In the genomic region with DNA sequence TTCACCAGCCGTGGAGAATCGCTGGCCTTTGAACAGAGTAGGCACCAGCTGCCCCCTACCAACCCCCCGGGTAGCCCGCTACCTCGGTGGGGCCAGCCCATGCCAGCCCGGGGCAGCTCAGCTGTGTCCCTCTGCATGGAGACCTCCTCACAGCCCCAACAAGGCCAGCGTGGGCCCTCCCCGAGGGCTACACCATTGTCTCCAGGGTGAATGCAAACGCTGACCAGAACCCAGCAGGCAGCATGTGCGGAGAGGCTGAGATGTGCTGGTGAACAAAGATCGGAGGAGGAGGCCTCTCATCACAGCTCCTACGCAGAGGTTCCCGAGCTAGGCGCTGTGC, we compare ENCODE assay signal across 15 cellular contexts. TPM values are rescaled to one million over a fixed set of nuclear protein-coding genes. Genes with fewer than 3 reads are reported as not detected.
DNase-seq lines count a peak whose midpoint lies in the region; ATAC-seq and TF ChIP-seq lines count a peak whose summit lies in the region.
"Had no signal": no experiment of that assay in that cellular context is flagged by ENCODE, and none has a peak within 500 bp of the region (broad histone marks: within the 10 kb centered on the region; RNA-seq: fewer than 3 reads in every experiment).

No MANE protein-coding gene starts in this region.

- POLR2A ChIA-PET in WTC11 (lab: Charles Lee), result interaction anchor here (0.6 kb wide), 1 partner anchor 37 kb away, joined by 4 read pairs; no protein-coding TSS in a partner anchor

- H3K27me3 ChIP-seq in iPS-18a (ENCODE audit: control insufficient read depth, insufficient read depth, low read length), result peaks cover 55% of the 10 kb centered on the region
- peaks cover 40% of the 10 kb centered on the region for H3K27me3 ChIP-seq in skeletal muscle satellite cell (ENCODE audit: control insufficient read depth, insufficient read depth, low read length)
- peaks cover 0 to 50% (median 25%) of the 10 kb centered on the region in 7 donors for H3K27me3 ChIP-seq in heart right ventricle

- H3K9me3 ChIP-seq in ES-I3 (ENCODE audit: control insufficient read depth, insufficient read depth, low read length) (no peaks in the 10 kb centered on the region), iPS-18a (ENCODE audit: control insufficient read depth, low read depth, low read length) (no peaks in the 10 kb centered on the region), skeletal muscle satellite cell (replicated peaks; ENCODE audit: low read length) (no peaks in the 10 kb centered on the region), heart right ventricle (no peaks in the 10 kb centered on the region)

- H3K4me1 Mint-ChIP-seq in WTC11, result peaks cover 44% of the 10 kb centered on the region

- DNase-seq in WTC11 (ENCODE audit: low spot score) (no peak), RPMI8226 (no peak), posterior cingulate gyrus (no peak), heart right ventricle (no peak), DMS114 treated with DMSO at 0.1 percent for 48 hours (lab: John Stamatoyannopoulos, UW; ENCODE audit: unreplicated experiment) (no peak)
- DNase-seq: AML-193; CD4-positive, alpha-beta memory T cell; KBM-7; NCI-H1048; NCI-H2107; NCI-H345; NK-92 treated with Interleukin-12 subunit alpha and Interleukin-12 subunit beta, amount 100 ng/mL, for 24 hours had no signal

- H3K27ac Mint-ChIP-seq in WTC11, result no peak overlapping the region
- H3K27ac Mint-ChIP-seq: CD4-positive, alpha-beta memory T cell had no signal

- no peaks in the 10 kb centered on the region for H3K36me3 Mint-ChIP-seq in WTC11
- H3K36me3 Mint-ChIP-seq: CD4-positive, alpha-beta memory T cell had no signal

- TF ChIP-seq CTCF in WTC11 (IDR thresholded peaks at IDR 0.05) (no peak), heart right ventricle (IDR thresholded peaks at IDR 0.05) (no peak)

- H3K27ac ChIP-seq in iPS-18a (ENCODE audit: low read length), result no peak overlapping the region
- no peak overlapping the region for H3K27ac ChIP-seq in heart right ventricle

- peaks cover 18% of the 10 kb centered on the region for H3K27me3 Mint-ChIP-seq in WTC11 (ENCODE audit: low read depth)

- no peak for ATAC-seq in WTC11
- ATAC-seq in heart right ventricle, result no peak

- H3K9me3 Mint-ChIP-seq in WTC11, result no peaks in the 10 kb centered on the region
- H3K9me3 Mint-ChIP-seq: CD4-positive, alpha-beta memory T cell had no signal

- H3K4me3 Mint-ChIP-seq in WTC11, result peak overlapping the region; percentile 72

- 51 to 63% methylated on average over 14 of the region's 14 CpGs for WGBS in heart right ventricle, 2 donors

- CTCF ChIA-PET in WTC11 (lab: Charles Lee), result interaction anchor here (0.6 to 5.0 kb wide), 13 partner anchors 8 to 116 kb away, joined by 3 to 36 read pairs (median 5); no protein-coding TSS in a partner anchor

- peak overlapping the region; percentile 47 for H3K4me3 ChIP-seq in iPS-18a (ENCODE audit: low read length)
- H3K4me3 ChIP-seq in skeletal muscle satellite cell (ENCODE audit: low read length), result no peak overlapping the region
- no peak overlapping the region for H3K4me3 ChIP-seq in heart right ventricle

- H3K36me3 ChIP-seq in ES-I3 (ENCODE audit: insufficient read depth, low read length) (no peaks in the 10 kb centered on the region), iPS-18a (ENCODE audit: control insufficient read depth, low read depth, low read length) (no peaks in the 10 kb centered on the region), skeletal muscle satellite cell (ENCODE audit: insufficient read depth, low read length) (no peaks in the 10 kb centered on the region), heart right ventricle (no peaks in the 10 kb centered on the region)

- peak overlapping the region; percentile 41 for H3K4me2 ChIP-seq in skeletal muscle satellite cell (ENCODE audit: low read length)

- H3K4me1 ChIP-seq in ES-I3 (ENCODE audit: insufficient read depth, low read length) (peaks cover 42% of the 10 kb centered on the region), iPS-18a (ENCODE audit: control insufficient read depth, low read depth, low read length) (peaks cover 24% of the 10 kb centered on the region), skeletal muscle satellite cell (ENCODE audit: control insufficient read depth, insufficient read depth, low read length) (no peaks in the 10 kb centered on the region), heart right ventricle (peaks cover 0 to 46% (median 34%) of the 10 kb centered on the region in 9 donors)

- intact Hi-C loops in posterior cingulate gyrus (cut with DNase I), result no loop called here
- intact Hi-C loops in heart right ventricle (cut with DNase I), result no loop called here

- H3K9ac ChIP-seq in ES-I3 (ENCODE audit: low read depth, low read length) (peak overlapping the region; percentile 48; the same call in 1 of the 2 replicates), iPS-18a (ENCODE audit: low read length) (peak overlapping the region; percentile 49), skeletal muscle satellite cell (ENCODE audit: low read depth, low read length) (no peak overlapping the region)

TF ChIP-seq in WTC11, 78 proteins besides CTCF, POLR2A, EP300 and RAD21:
- TF ChIP-seq, protein P1, sequence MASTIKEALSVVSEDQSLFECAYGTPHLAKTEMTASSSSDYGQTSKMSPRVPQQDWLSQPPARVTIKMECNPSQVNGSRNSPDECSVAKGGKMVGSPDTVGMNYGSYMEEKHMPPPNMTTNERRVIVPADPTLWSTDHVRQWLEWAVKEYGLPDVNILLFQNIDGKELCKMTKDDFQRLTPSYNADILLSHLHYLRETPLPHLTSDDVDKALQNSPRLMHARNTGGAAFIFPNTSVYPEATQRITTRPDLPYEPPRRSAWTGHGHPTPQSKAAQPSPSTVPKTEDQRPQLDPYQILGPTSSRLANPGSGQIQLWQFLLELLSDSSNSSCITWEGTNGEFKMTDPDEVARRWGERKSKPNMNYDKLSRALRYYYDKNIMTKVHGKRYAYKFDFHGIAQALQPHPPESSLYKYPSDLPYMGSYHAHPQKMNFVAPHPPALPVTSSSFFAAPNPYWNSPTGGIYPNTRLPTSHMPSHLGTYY (CRISPR knock-in tag; IDR thresholded peaks at IDR 0.05), result no peak
- TF ChIP-seq SP1 (CRISPR knock-in tag; conservative IDR thresholded peaks at IDR 0.05), result 0 out of 2 replicates have a peak, but pooled peaks have one; percentile 18
TF ChIP-seq in WTC11: peak in this region for 1.

RNA-seq across cellular contexts. Expression of a gene that starts 51.9 kb away (rescaled TPM):
- total RNA-seq in WTC11 (2021), result 4.6 to 12.4 TPM (median 5.1 TPM) in 3 replicates
- total RNA-seq in skeletal muscle satellite cell (2012; rRNA removed), result not detected in 2 replicates
- under 1 TPM; 0.26 to 0.97 (median 0.47) TPM for total RNA-seq in heart right ventricle
- under 1 TPM; 0.25 to 0.29 TPM for polyA plus RNA-seq in heart right ventricle
- total RNA-seq: CD4-positive, alpha-beta memory T cell had no signal
- polyA plus RNA-seq: CD4-positive, alpha-beta memory T cell had no signal
